ENCODE assay signal across 8 cellular contexts in genomic region chr12:55933158-55933798, GRCh38. TPM values are rescaled to one million over a fixed set of nuclear protein-coding genes. Genes with fewer than 3 reads are reported as not detected.
DNase-seq lines count a peak whose midpoint lies in the region; ATAC-seq and TF ChIP-seq lines count a peak whose summit lies in the region.
"Had no signal": no experiment of that assay in that cellular context is flagged by ENCODE, and none has a peak within 500 bp of the region (broad histone marks: within the 10 kb centered on the region; RNA-seq: fewer than 3 reads in every experiment).

No MANE protein-coding gene starts in this region.

- intact Hi-C loops in esophagus squamous epithelium (cut with DNase I): no loop called here

- H3K4me1 ChIP-seq in GM23248 (ENCODE audit: insufficient read depth) (peaks cover 52% of the 10 kb centered on the region), SK-N-SH (ENCODE audit: control insufficient read depth in 1 of 2, insufficient read depth in 2 of 2, low read depth in 1 of 2, low read length in 1 of 2) (peaks cover 19 to 29% of the 10 kb centered on the region in 2 experiments; a peak in 3 of 4 replicates), esophagus squamous epithelium (peaks cover 31 to 93% (median 39%) of the 10 kb centered on the region in 3 donors), skeletal muscle satellite cell (ENCODE audit: control insufficient read depth, insufficient read depth, low read length) (peaks cover 45% of the 10 kb centered on the region)

- in situ Hi-C loops in GM23248 (cut with MboI): loop anchor here (10.0 kb wide), 1 partner anchor 108 kb away; the partner anchor contains the start of gene DNAJC14

- H2AFZ ChIP-seq in GM23248 (peak overlapping the region; percentile 95), SK-N-SH (ENCODE audit: low read depth) (no peak overlapping the region)

- POLR2A ChIA-PET in SK-N-SH (lab: Yijun Ruan, JAX): interaction anchor here (1.2 kb wide), 1 partner anchor 104 kb away, joined by 4 read pairs; the partner anchor contains the start of gene DNAJC14

- H3K36me3 ChIP-seq in GM23248 (ENCODE audit: low read depth) (no peaks in the 10 kb centered on the region), SK-N-SH (replicated peaks in 1 of 2; ENCODE audit: control insufficient read depth in 1 of 2, insufficient read depth in 2 of 2, low read length in 1 of 2) (peaks cover 0 to 6% of the 10 kb centered on the region in 2 experiments), esophagus squamous epithelium (peaks cover 0 to 32% (median 5%) of the 10 kb centered on the region in 3 donors), skeletal muscle satellite cell (ENCODE audit: insufficient read depth, low read length) (no peaks in the 10 kb centered on the region)
- H3K36me3 ChIP-seq: SJSA1 had no signal

- H3K27me3 ChIP-seq in GM23248 (replicated peaks; ENCODE audit: insufficient read depth) (no peaks in the 10 kb centered on the region), SK-N-SH (ENCODE audit: insufficient read depth) (no peaks in the 10 kb centered on the region), esophagus squamous epithelium (no peaks in the 10 kb centered on the region), skeletal muscle satellite cell (ENCODE audit: control insufficient read depth, insufficient read depth, low read length) (no peaks in the 10 kb centered on the region)
- H3K27me3 ChIP-seq: SJSA1 had no signal

- H3K9me3 ChIP-seq in GM23248 (ENCODE audit: low read depth) (no peaks in the 10 kb centered on the region), SK-N-SH (no peaks in the 10 kb centered on the region), esophagus squamous epithelium (no peaks in the 10 kb centered on the region), skeletal muscle satellite cell (replicated peaks; ENCODE audit: low read length) (no peaks in the 10 kb centered on the region)
- H3K9me3 ChIP-seq: SJSA1 had no signal

- H3K4me2 ChIP-seq in GM23248 (ENCODE audit: unreplicated experiment) (peak overlapping the region; percentile 94), SK-N-SH (peak overlapping the region; percentile 90), skeletal muscle satellite cell (ENCODE audit: low read length) (peak overlapping the region; percentile 96)

- H3K9me2 ChIP-seq in GM23248 (ENCODE audit: insufficient read depth) (no peaks in the 10 kb centered on the region), SK-N-SH (no peaks in the 10 kb centered on the region)

- H4K20me1 ChIP-seq in GM23248 (ENCODE audit: insufficient read depth) (no peaks in the 10 kb centered on the region), SK-N-SH (ENCODE audit: insufficient read depth) (no peaks in the 10 kb centered on the region)

- TF ChIP-seq CTCF in SK-N-SH (IDR thresholded peaks at IDR 0.05) (no peak), esophagus squamous epithelium (IDR thresholded peaks at IDR 0.05) (no peak)

- H3K27ac ChIP-seq in GM23248: peak overlapping the region; percentile 87
- peak overlapping the region; percentile 4 to 69; a peak in 3 of 4 replicates for H3K27ac ChIP-seq in SK-N-SH (ENCODE audit: low read depth in 2 of 2, low read length in 1 of 2)
- H3K27ac ChIP-seq in esophagus squamous epithelium: peak overlapping the region; percentile 91 to 100 (median 94)
- H3K27ac ChIP-seq: SJSA1 had no signal

- CTCF ChIA-PET in SK-N-SH (lab: Yijun Ruan, JAX): interaction anchor here (0.7 to 10.8 kb wide), 7 partner anchors 22 to 195 kb away, joined by 3 to 96 read pairs (median 5); partner anchors contain the start of gene RAB5B

- H3F3A ChIP-seq in GM23248 (ENCODE audit: insufficient read depth) (peaks cover 38% of the 10 kb centered on the region), SK-N-SH (replicated peaks; ENCODE audit: insufficient read depth) (peaks cover 10% of the 10 kb centered on the region)

- TF ChIP-seq POLR2A in esophagus squamous epithelium (IDR thresholded peaks at IDR 0.05): peak in 3 of 4 donors; percentile 10 to 58 (median 24)

- DNase-seq in GM23248 (peak; percentile 57), SK-N-SH (no peak), esophagus squamous epithelium (lab: John Stamatoyannopoulos, UW) (no peak), NCI-H1048 (lab: John Stamatoyannopoulos, UW) (no peak)

- H3K79me2 ChIP-seq in GM23248 (ENCODE audit: insufficient read depth) (peaks cover 44% of the 10 kb centered on the region), SK-N-SH (ENCODE audit: insufficient read depth) (peaks cover 41% of the 10 kb centered on the region)

- H3K4me3 ChIP-seq in GM23248 (peak overlapping the region; percentile 78), SK-N-SH (ENCODE audit: low read depth in 2 of 2, low read length in 1 of 2) (peak overlapping the region; percentile 64 to 72; a peak in 3 of 4 replicates), esophagus squamous epithelium (peak overlapping the region; percentile 47 to 93 (median 85)), skeletal muscle satellite cell (ENCODE audit: low read length) (peak overlapping the region; percentile 89)

- 43 to 46% methylated on average over 7 of the region's 7 CpGs for WGBS in GM23248 (ENCODE audit: low coverage in 1 of 2, low lambda C conversion rate in 2 of 2, missing lambda C conversion rate in 2 of 2), 2 experiments
- WGBS in SK-N-SH (ENCODE audit: low lambda C conversion rate): 50% methylated on average over 7 of the region's 7 CpGs
- WGBS in esophagus squamous epithelium, 2 donors: 25 to 44% methylated on average over 6 to 7 of the region's 7 CpGs

- no peak for TF ChIP-seq EP300 in SK-N-SH (IDR thresholded peaks at IDR 0.05; ENCODE audit: borderline replicate concordance in 1 of 2, low read depth in 1 of 2, low read length in 1 of 2)

- no peak for ATAC-seq in HG03196 (IDR thresholded peaks at IDR 0.05; ENCODE audit: unreplicated experiment)
- ATAC-seq in HG03139 (IDR thresholded peaks at IDR 0.05; ENCODE audit: unreplicated experiment): no peak

- no peak for TF ChIP-seq RAD21 in SK-N-SH (IDR thresholded peaks at IDR 0.05; ENCODE audit: low read length)

- H3K9ac ChIP-seq in GM23248: peak overlapping the region; percentile 87
- H3K9ac ChIP-seq in SK-N-SH: peak overlapping the region; percentile 69
- peak overlapping the region; percentile 87 for H3K9ac ChIP-seq in skeletal muscle satellite cell (ENCODE audit: low read depth, low read length)

TF ChIP-seq in SK-N-SH, 30 proteins besides CTCF, POLR2A, EP300 and RAD21 (continues in another document):
- TF ChIP-seq ZBTB33 (IDR thresholded peaks at IDR 0.05; ENCODE audit: borderline replicate concordance, low read depth) (no peak), RCOR1 (IDR thresholded peaks at IDR 0.05; ENCODE audit: low read length) (no peak)

RNA-seq across cellular contexts. Expression of gene DGKA, which starts 2.3 kb away (rescaled TPM):
- 66.6 and 67.7 TPM in 2 replicates for total RNA-seq in GM23248 (2014; rRNA removed; shearing (Covaris generic))
- polyA plus RNA-seq in GM23248 (2016; fragmentation: Nextera tagmentation; extraction: Ambion mirVana) (109 and 116 TPM in 2 replicates), SK-N-SH (2012; rRNA removed) (74.6 and 75.9 TPM in 2 replicates)
- polyA plus RNA-seq in SK-N-SH (2012; cell fraction: cytosol; rRNA removed): 47.2 and 52.0 TPM in 2 replicates
- 213 and 244 TPM in 2 replicates for polyA plus RNA-seq in SK-N-SH (2012; cell fraction: nucleus; rRNA removed)
- total RNA-seq in esophagus squamous epithelium: 100 to 1,000 TPM in 3 of 4 donors, 10 to 100 TPM in 1; 95.7 to 209 (median 159) TPM
- 20.8 and 26.9 TPM in 2 replicates for total RNA-seq in skeletal muscle satellite cell (2012; rRNA removed)

RNA-seq across cellular contexts. Expression of gene PYM1, which starts 5.6 kb away (rescaled TPM):
- 20.1 and 25.9 TPM in 2 replicates for total RNA-seq in GM23248 (2014; rRNA removed; shearing (Covaris generic))
- polyA plus RNA-seq in GM23248 (2016; fragmentation: Nextera tagmentation; extraction: Ambion mirVana): 33.5 and 34.4 TPM in 2 replicates
- 36.0 and 36.3 TPM in 2 replicates for polyA plus RNA-seq in SK-N-SH (2012; rRNA removed)
- polyA plus RNA-seq in SK-N-SH (2012; cell fraction: cytosol; rRNA removed): 39.3 and 40.9 TPM in 2 replicates
- 16.7 and 21.0 TPM in 2 replicates for polyA plus RNA-seq in SK-N-SH (2012; cell fraction: nucleus; rRNA removed)
- total RNA-seq in esophagus squamous epithelium: 100 to 1,000 TPM in 1 of 4 donors, 10 to 100 TPM in 3; 60.7 to 107 (median 85.0) TPM
- total RNA-seq in skeletal muscle satellite cell (2012; rRNA removed): 22.1 and 38.0 TPM in 2 replicates

RNA-seq across cellular contexts. Expression of gene PMEL, which starts 32.6 kb away (rescaled TPM):
- total RNA-seq in GM23248 (2014; rRNA removed; shearing (Covaris generic)): 0.13 and 2.3 TPM in 2 replicates
- 0.38 and 0.76 TPM in 2 replicates for polyA plus RNA-seq in GM23248 (2016; fragmentation: Nextera tagmentation; extraction: Ambion mirVana)
- polyA plus RNA-seq in SK-N-SH (2012; rRNA removed): 1.8 and 2.7 TPM in 2 replicates
- polyA plus RNA-seq in SK-N-SH (2012; cell fraction: cytosol; rRNA removed): 0.60 and 0.79 TPM in 2 replicates
- 5.4 and 5.5 TPM in 2 replicates for polyA plus RNA-seq in SK-N-SH (2012; cell fraction: nucleus; rRNA removed)
- total RNA-seq in esophagus squamous epithelium: 1 to 10 TPM in 1 of 4 donors, under 1 TPM in 3; 0.48 to 3.4 (median 0.67) TPM
- total RNA-seq in skeletal muscle satellite cell (2012; rRNA removed): 0.76 and 0.87 TPM in 2 replicates

RNA-seq across cellular contexts. Expression of gene CDK2, which starts 33.4 kb away (rescaled TPM):
- 20.8 and 34.9 TPM in 2 replicates for total RNA-seq in GM23248 (2014; rRNA removed; shearing (Covaris generic))
- polyA plus RNA-seq in GM23248 (2016; fragmentation: Nextera tagmentation; extraction: Ambion mirVana) (16.2 and 16.6 TPM in 2 replicates), SK-N-SH (2012; rRNA removed) (34.7 and 43.3 TPM in 2 replicates)
- polyA plus RNA-seq in SK-N-SH (2012; cell fraction: cytosol; rRNA removed): 21.7 and 27.5 TPM in 2 replicates
- polyA plus RNA-seq in SK-N-SH (2012; cell fraction: nucleus; rRNA removed): 81.1 and 115 TPM in 2 replicates
- 10 to 100 TPM; 11.1 to 22.6 (median 17.0) TPM for total RNA-seq in esophagus squamous epithelium
- 15.2 and 24.0 TPM in 2 replicates for total RNA-seq in skeletal muscle satellite cell (2012; rRNA removed)

RNA-seq across cellular contexts. Expression of gene RAB5B, which starts 40.6 kb away (rescaled TPM):
- total RNA-seq in GM23248 (2014; rRNA removed; shearing (Covaris generic)): 47.0 and 58.6 TPM in 2 replicates
- 65.8 and 66.6 TPM in 2 replicates for polyA plus RNA-seq in GM23248 (2016; fragmentation: Nextera tagmentation; extraction: Ambion mirVana)
- polyA plus RNA-seq in SK-N-SH (2012; rRNA removed): 54.0 and 79.4 TPM in 2 replicates
- polyA plus RNA-seq in SK-N-SH (2012; cell fraction: cytosol; rRNA removed): 60.7 and 66.8 TPM in 2 replicates
- polyA plus RNA-seq in SK-N-SH (2012; cell fraction: nucleus; rRNA removed): 40.9 and 67.0 TPM in 2 replicates
- 10 to 100 TPM; 78.2 to 94.2 (median 86.4) TPM for total RNA-seq in esophagus squamous epithelium
- total RNA-seq in skeletal muscle satellite cell (2012; rRNA removed): 44.6 and 45.9 TPM in 2 replicates

Comparison
In these comparisons a context has a peak if more than half of its experiments do, and no peak if none do; other contexts are left out.
1. H3K27ac ChIP-seq: peak in every context shown above with its lines; median percentile 94 in esophagus squamous epithelium; 87 in GM23248; 36 in SK-N-SH.